Comparison of ENCODE assay signal across 15 cellular contexts in the genomic region with DNA sequence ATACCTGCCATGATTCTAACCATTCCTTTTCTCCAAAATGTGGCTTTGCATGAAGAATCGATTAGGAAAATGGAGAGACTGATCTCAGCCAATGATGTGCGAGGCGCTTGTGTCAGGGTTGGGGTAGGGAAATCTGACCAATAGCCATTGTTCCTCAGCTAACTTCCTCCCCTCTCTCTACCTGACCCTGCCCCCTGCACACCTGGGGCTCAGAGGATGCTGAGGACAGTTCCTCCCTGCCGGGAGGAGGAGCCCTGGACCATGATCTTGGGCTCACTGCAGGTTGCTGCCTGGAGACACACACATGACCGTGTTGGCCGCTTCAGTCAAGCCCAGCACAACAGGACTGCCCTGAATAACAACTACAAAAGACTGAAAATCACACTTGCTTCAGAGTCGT.
A peak's percentile ranks its signal among the peaks of the same experiment; 100 is the strongest.
DNase-seq lines count a peak whose midpoint lies in the region; ATAC-seq and TF ChIP-seq lines count a peak whose summit lies in the region.
"Had no signal": no experiment of that assay in that cellular context is flagged by ENCODE, and none has a peak within 500 bp of the region (broad histone marks: within the 10 kb centered on the region; RNA-seq: fewer than 3 reads in every experiment).

No MANE protein-coding gene starts in this region.

- peaks cover 16% of the 10 kb centered on the region for H3K4me1 Mint-ChIP-seq in GM23338
- peaks cover 17% of the 10 kb centered on the region for H3K4me1 Mint-ChIP-seq in WTC11
- no peaks in the 10 kb centered on the region for H3K4me1 Mint-ChIP-seq in glutamatergic neuron (ENCODE audit: low read depth, unreplicated experiment)

- H3K27me3 Mint-ChIP-seq in GM23338 (ENCODE audit: insufficient read depth, low read depth, poor library complexity), result peaks cover 8% of the 10 kb centered on the region
- H3K27me3 Mint-ChIP-seq in WTC11 (ENCODE audit: low read depth), result no peaks in the 10 kb centered on the region
- H3K27me3 Mint-ChIP-seq in glutamatergic neuron (ENCODE audit: unreplicated experiment), result peaks cover 2% of the 10 kb centered on the region
- H3K27me3 Mint-ChIP-seq: B cell had no signal

- no peak overlapping the region; the same call in 1 of the 2 replicates for H2AFZ ChIP-seq in GM23338

- intact Hi-C loops in breast epithelium (cut with DNase I; ENCODE audit: low total_unique reads), result no loop called here

- H3K4me3 ChIP-seq in GM23338 (no peak overlapping the region), breast epithelium (no peak overlapping the region)
- H3K4me3 ChIP-seq: BLaER1 treated with 17β-estradiol and CSF1 and Interleukin-3, amounts not matched to agents 10 nM and 100 nM had no signal

- H3K27ac Mint-ChIP-seq in GM23338 (no peak overlapping the region), WTC11 (no peak overlapping the region), glutamatergic neuron (ENCODE audit: unreplicated experiment) (no peak overlapping the region)
- H3K27ac Mint-ChIP-seq: B cell; CD8-positive, alpha-beta T cell; HFFc6 had no signal

- ATAC-seq in GM23338 (peak; percentile 50; the same call in 2 of the 3 replicates), WTC11 (peak; percentile 66), HG02981 (IDR thresholded peaks at IDR 0.05; ENCODE audit: unreplicated experiment) (no peak), HG03442 (IDR thresholded peaks at IDR 0.05; ENCODE audit: unreplicated experiment) (no peak)
- ATAC-seq: CD8-positive, alpha-beta T cell; HCT116 had no signal

- CTCF ChIA-PET in WTC11 (lab: Charles Lee), result interaction anchor here (1.0 kb wide), 1 partner anchor 459 kb away, joined by 3 read pairs; no protein-coding TSS in a partner anchor

- H3K9me3 ChIP-seq in breast epithelium, result peaks cover 9 to 10% of the 10 kb centered on the region in 2 donors

- H3F3A ChIP-seq in GM23338 (replicated peaks; ENCODE audit: low read depth), result no peaks in the 10 kb centered on the region

- H3K9me3 Mint-ChIP-seq in GM23338, result peaks cover 19% of the 10 kb centered on the region
- peaks cover 13% of the 10 kb centered on the region; the same call in 1 of the 2 replicates for H3K9me3 Mint-ChIP-seq in WTC11
- peaks cover 5% of the 10 kb centered on the region for H3K9me3 Mint-ChIP-seq in glutamatergic neuron (ENCODE audit: unreplicated experiment)
- H3K9me3 Mint-ChIP-seq: CD8-positive, alpha-beta T cell had no signal

- H3K9me2 ChIP-seq in GM23338 (ENCODE audit: insufficient read depth), result no peaks in the 10 kb centered on the region

- H3K4me2 ChIP-seq in GM23338, result no peak overlapping the region
- H3K4me2 ChIP-seq: BLaER1 treated with 17β-estradiol and CSF1 and Interleukin-3, amounts not matched to agents 10 nM and 100 nM had no signal

- TF ChIP-seq CTCF in GM23338 (conservative IDR thresholded peaks at IDR 0.05; ENCODE audit: low read depth in 2 of 2) (no peak), WTC11 (IDR thresholded peaks at IDR 0.05) (no peak), glutamatergic neuron (IDR thresholded peaks at IDR 0.05; ENCODE audit: partially characterized antibody, unreplicated experiment) (no peak), breast epithelium (IDR thresholded peaks at IDR 0.05) (no peak)

- H3K4me3 Mint-ChIP-seq in GM23338 (no peak overlapping the region), WTC11 (no peak overlapping the region), glutamatergic neuron (ENCODE audit: unreplicated experiment) (no peak overlapping the region)
- H3K4me3 Mint-ChIP-seq: B cell; CD8-positive, alpha-beta T cell; HFFc6 had no signal

- H3K4me1 ChIP-seq in GM23338 (ENCODE audit: insufficient read depth) (no peaks in the 10 kb centered on the region), breast epithelium (no peaks in the 10 kb centered on the region)

- no peaks in the 10 kb centered on the region for H3K36me3 ChIP-seq in GM23338 (ENCODE audit: insufficient read depth)
- no peaks in the 10 kb centered on the region for H3K36me3 ChIP-seq in breast epithelium
- H3K36me3 ChIP-seq: BLaER1 treated with 17β-estradiol and CSF1 and Interleukin-3, amounts not matched to agents 10 nM and 100 nM had no signal

- POLR2A ChIA-PET in WTC11 (lab: Charles Lee), result no interaction called here

- TF ChIP-seq POLR2A in breast epithelium (IDR thresholded peaks at IDR 0.05), result no peak

- DNase-seq in GM23338 (ENCODE audit: low spot score) (no peak), NCI-H526 (lab: John Stamatoyannopoulos, UW) (peak; percentile 84 to 91), WTC11 (ENCODE audit: low spot score) (no peak), glutamatergic neuron (peak; percentile 3), breast epithelium (ENCODE audit: low spot score in 2 of 2) (no peak)
- DNase-seq: Calu3; CD8-positive, alpha-beta T cell; DMS79 treated with DMSO at 0.1 percent for 48 hours; GF-D8; HFFc6 had no signal

- H3K27me3 ChIP-seq in GM23338 (ENCODE audit: insufficient read depth) (no peaks in the 10 kb centered on the region), breast epithelium (peaks cover 0 to 23% of the 10 kb centered on the region in 2 donors)
- H3K27me3 ChIP-seq: BLaER1 treated with 17β-estradiol and CSF1 and Interleukin-3, amounts not matched to agents 10 nM and 100 nM had no signal

- peaks cover 3% of the 10 kb centered on the region; the same call in 1 of the 3 replicates for H3K36me3 Mint-ChIP-seq in GM23338 (ENCODE audit: low read depth)
- no peaks in the 10 kb centered on the region for H3K36me3 Mint-ChIP-seq in WTC11
- no peaks in the 10 kb centered on the region for H3K36me3 Mint-ChIP-seq in glutamatergic neuron (ENCODE audit: unreplicated experiment)
- H3K36me3 Mint-ChIP-seq: CD8-positive, alpha-beta T cell had no signal

- H3K79me2 ChIP-seq in GM23338 (replicated peaks; ENCODE audit: insufficient read depth), result no peaks in the 10 kb centered on the region

- H4K20me1 ChIP-seq in GM23338 (replicated peaks; ENCODE audit: insufficient read depth), result no peaks in the 10 kb centered on the region
- H4K20me1 ChIP-seq: BLaER1 treated with 17β-estradiol and CSF1 and Interleukin-3, amounts not matched to agents 10 nM and 100 nM had no signal

- H3K27ac ChIP-seq in GM23338 (ENCODE audit: low read depth) (no peak overlapping the region), breast epithelium (no peak overlapping the region)
- H3K27ac ChIP-seq: BLaER1 treated with 17β-estradiol and CSF1 and Interleukin-3, amounts not matched to agents 10 nM and 100 nM had no signal

TF ChIP-seq in GM23338, 12 proteins besides CTCF, POLR2A, EP300 and RAD21:
- TF ChIP-seq NANOG (IDR thresholded peaks at IDR 0.05; ENCODE audit: borderline replicate concordance) (no peak), POLR2AphosphoS5 (IDR thresholded peaks at IDR 0.05; ENCODE audit: low read depth) (no peak), JUNB (IDR thresholded peaks at IDR 0.05; ENCODE audit: unreplicated experiment) (no peak), EZH2phosphoT487 (IDR thresholded peaks at IDR 0.05; ENCODE audit: unreplicated experiment) (no peak), ZNF331 (CRISPR knock-in tag; IDR thresholded peaks at IDR 0.05; ENCODE audit: low read depth) (no peak)
- TF ChIP-seq, protein P1, sequence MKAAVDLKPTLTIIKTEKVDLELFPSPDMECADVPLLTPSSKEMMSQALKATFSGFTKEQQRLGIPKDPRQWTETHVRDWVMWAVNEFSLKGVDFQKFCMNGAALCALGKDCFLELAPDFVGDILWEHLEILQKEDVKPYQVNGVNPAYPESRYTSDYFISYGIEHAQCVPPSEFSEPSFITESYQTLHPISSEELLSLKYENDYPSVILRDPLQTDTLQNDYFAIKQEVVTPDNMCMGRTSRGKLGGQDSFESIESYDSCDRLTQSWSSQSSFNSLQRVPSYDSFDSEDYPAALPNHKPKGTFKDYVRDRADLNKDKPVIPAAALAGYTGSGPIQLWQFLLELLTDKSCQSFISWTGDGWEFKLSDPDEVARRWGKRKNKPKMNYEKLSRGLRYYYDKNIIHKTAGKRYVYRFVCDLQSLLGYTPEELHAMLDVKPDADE (IDR thresholded peaks at IDR 0.05), result no peak
TF ChIP-seq in GM23338: peak in this region for 0.

TF ChIP-seq in WTC11, 78 proteins besides CTCF, POLR2A, EP300 and RAD21:
- TF ChIP-seq SMAD4 (CRISPR knock-in tag; IDR thresholded peaks at IDR 0.05) (no peak), ZNF416 (CRISPR knock-in tag; IDR thresholded peaks at IDR 0.05) (no peak), NFYB (CRISPR knock-in tag; conservative IDR thresholded peaks at IDR 0.05; ENCODE audit: low read depth) (0 out of 2 replicates have a peak, but pooled peaks have one; percentile 8), CBFB (CRISPR knock-in tag; IDR thresholded peaks at IDR 0.05; ENCODE audit: low read depth) (no peak), KAT7 (CRISPR knock-in tag; IDR thresholded peaks at IDR 0.05; ENCODE audit: borderline replicate concordance) (no peak)

Comparison
In these comparisons a context has a peak if more than half of its experiments do, and no peak if none do; other contexts are left out.
1. ATAC-seq: peak in GM23338 (single experiment) and WTC11 (single experiment); none in HG02981 (single experiment) and HG03442 (single experiment).
2. DNase-seq: peak in NCI-H526 (2 of 2) and glutamatergic neuron (single experiment); none in GM23338 (single experiment), WTC11 (single experiment) and breast epithelium (0 of 2).